In genomic region chr7:138075786-138076185, GRCh38 we compare ENCODE assay signal across 11 cellular contexts. TPM values are rescaled to one million over a fixed set of nuclear protein-coding genes. Genes with fewer than 3 reads are reported as not detected.
DNase-seq lines count a peak whose midpoint lies in the region; ATAC-seq, FAIRE-seq and TF ChIP-seq lines count a peak whose summit lies in the region.
"Not testable (repeated sequence)": the region's sequence is repeated elsewhere in the genome, so short reads cannot be mapped to it uniquely, and the experiment has no call there.
"Had no signal": no experiment of that assay in that cellular context is flagged by ENCODE, and none has a peak within 500 bp of the region (broad histone marks: within the 10 kb centered on the region; RNA-seq: fewer than 3 reads in every experiment).

No MANE protein-coding gene starts in this region.

- H3K9me3 Mint-ChIP-seq in endodermal cell, result peaks cover 45% of the 10 kb centered on the region

- not testable (repeated sequence) for H3K9me3 ChIP-seq in HEK293 (ENCODE audit: control insufficient read depth, insufficient read depth, low read depth, low read length); K562 (replicated peaks; ENCODE audit: control insufficient read depth, insufficient read depth, low read depth, low read length); right lobe of liver
- H3K9me3 ChIP-seq in PC-9 (ENCODE audit: insufficient read depth, low read depth) (peaks cover 18% of the 10 kb centered on the region; the same call in 1 of the 2 replicates), endodermal cell (ENCODE audit: control insufficient read depth, low read length) (peaks cover 36% of the 10 kb centered on the region)

- H3K9me2 ChIP-seq in PC-9 (ENCODE audit: insufficient read depth), result not testable (repeated sequence)

- TF ChIP-seq CTCF in HEK293 (tag by site-specific recombination; IDR thresholded peaks at IDR 0.05); PC-9 (conservative IDR thresholded peaks at IDR 0.05); K562 (IDR thresholded peaks at IDR 0.05 in 2 of 3, conservative IDR thresholded peaks at IDR 0.05 in 1 of 3; ENCODE audit: insufficient read depth in 2 of 3, low read depth in 1 of 3, low read length in 3 of 3); endodermal cell (conservative IDR thresholded peaks at IDR 0.05); right lobe of liver (IDR thresholded peaks at IDR 0.05): not testable (repeated sequence)

- H3K9me1 ChIP-seq in K562 (ENCODE audit: control insufficient read depth, insufficient read depth, low read length), result not testable (repeated sequence)

- FAIRE-seq in K562 (lab: Jason Lieb, UNC), result not testable (repeated sequence)

- H3K79me2 ChIP-seq in PC-9 (ENCODE audit: low read depth); K562 (ENCODE audit: control insufficient read depth, insufficient read depth, low read length): not testable (repeated sequence)

- not testable (repeated sequence) for H3K27me3 Mint-ChIP-seq in endodermal cell (ENCODE audit: insufficient read depth)

- POLR2A ChIA-PET in HEK293 (lab: Yijun Ruan, JAX); PC-9 (lab: Charles Lee; ENCODE audit: unreplicated experiment); K562 (lab: Yijun Ruan, JAX): not testable (repeated sequence)

- H3K27ac Mint-ChIP-seq in endodermal cell, result not testable (repeated sequence)

- TF ChIP-seq EP300 in K562 (IDR thresholded peaks at IDR 0.05; ENCODE audit: low read length), result not testable (repeated sequence)

- BruUV-seq in PC-9 (replicated peaks; lab: Mats Ljungman, UMichigan); K562 (replicated peaks; lab: Mats Ljungman, UMichigan): not testable (repeated sequence)

- TF ChIP-seq RAD21 in K562 (CRISPR knock-in tag; conservative IDR thresholded peaks at IDR 0.05 in 1 of 2, IDR thresholded peaks at IDR 0.05 in 1 of 2), result not testable (repeated sequence)

- not testable (repeated sequence) for DNase-seq in PC-9; K562 (ENCODE audit: extremely low read depth in 1 of 4, low spot score in 3 of 4); endodermal cell; right lobe of liver

- H3K36me3 ChIP-seq in HEK293 (ENCODE audit: control insufficient read depth in 2 of 2, insufficient read depth in 1 of 2, low read length in 2 of 2); PC-9 (ENCODE audit: low read depth); K562 (ENCODE audit: control insufficient read depth, insufficient read depth, low read length); endodermal cell (ENCODE audit: control insufficient read depth, insufficient read depth, low read length); right lobe of liver: not testable (repeated sequence)

- peaks cover 12% of the 10 kb centered on the region for H3K36me3 Mint-ChIP-seq in endodermal cell (ENCODE audit: low read depth)

- H2AFZ ChIP-seq in PC-9; K562 (ENCODE audit: low read depth, low read length): not testable (repeated sequence)

- not testable (repeated sequence) for TF ChIP-seq POLR2A in K562 (conservative IDR thresholded peaks at IDR 0.05); right lobe of liver (IDR thresholded peaks at IDR 0.05)

- not testable (repeated sequence) for H3K4me3 Mint-ChIP-seq in endodermal cell

- not testable (repeated sequence) for H3K4me3 ChIP-seq in HEK293 (ENCODE audit: low read depth, low read length); K562
- 0 out of 2 replicates have a peak overlapping the region, but pooled peaks have one; percentile 2 for H3K4me3 ChIP-seq in PC-9
- peak overlapping the region; percentile 50 for H3K4me3 ChIP-seq in endodermal cell (ENCODE audit: low read length)
- H3K4me3 ChIP-seq in right lobe of liver, result peak overlapping the region in 1 of 3 donors; percentile 66

- 0% methylated on average over 1 of the region's 1 CpG for WGBS in K562 (ENCODE audit: insufficient coverage, low coverage, missing lambda C conversion rate)
- 60 to 90% methylated on average over 1 of the region's 1 CpG for whole genome bisulfite sequencing in endodermal cell (ENCODE audit: insufficient coverage in 1 of 2, insufficient read length in 1 of 2), 2 experiments
- 23% methylated on average over 1 of the region's 1 CpG for WGBS in right lobe of liver (ENCODE audit: insufficient coverage, low coverage, low lambda C conversion rate, missing lambda C conversion rate)

- not testable (repeated sequence) for H3K4me1 ChIP-seq in HEK293 (ENCODE audit: control insufficient read depth, insufficient read depth, low read length); K562 (replicated peaks in 1 of 2; ENCODE audit: control insufficient read depth in 2 of 2, insufficient read depth in 2 of 2, low read length in 2 of 2); endodermal cell (ENCODE audit: control insufficient read depth, insufficient read depth, low read length)
- H3K4me1 ChIP-seq in PC-9 (replicated peaks; ENCODE audit: insufficient read depth) (peaks cover 62% of the 10 kb centered on the region), right lobe of liver (peaks cover 0 to 36% (median 2%) of the 10 kb centered on the region in 4 donors)

- ATAC-seq in K562, right lobe of liver: not testable (repeated sequence)

- intact Hi-C loops in PC-9 (cut with micrococcal nuclease; ENCODE audit: unreplicated experiment), result loop anchor here (10.0 kb wide), 1 partner anchor 171 kb away; no protein-coding TSS in a partner anchor
- intact Hi-C loops in K562 (cut with micrococcal nuclease); right lobe of liver (cut with DNase I): not testable (repeated sequence)

- CTCF ChIA-PET in HEK293 (lab: Yijun Ruan, JAX); PC-9 (lab: Charles Lee); K562 (lab: Yijun Ruan, JAX; ENCODE audit: low intra/inter-chr PET ratio): not testable (repeated sequence)

- peak overlapping the region; percentile 63 for H3K4me2 ChIP-seq in PC-9
- H3K4me2 ChIP-seq in K562 (ENCODE audit: insufficient read depth, low read length), result not testable (repeated sequence)

- H3K9ac ChIP-seq in K562 (ENCODE audit: insufficient read depth in 1 of 2, low read depth in 2 of 2, low read length in 2 of 2); endodermal cell (ENCODE audit: extremely low read depth, low read length, poor library complexity, severe bottlenecking): not testable (repeated sequence)

- peaks cover 44% of the 10 kb centered on the region for H3F3A ChIP-seq in PC-9 (ENCODE audit: insufficient read depth, low read depth)

- H4K20me1 ChIP-seq in PC-9 (ENCODE audit: insufficient read depth); K562 (replicated peaks; ENCODE audit: control insufficient read depth, insufficient read depth, low read length): not testable (repeated sequence)

- not testable (repeated sequence) for H3K27me3 ChIP-seq in PC-9 (ENCODE audit: insufficient read depth, low read depth); K562 (ENCODE audit: control insufficient read depth in 2 of 2, insufficient read depth in 2 of 2, low read length in 2 of 2); endodermal cell (ENCODE audit: control insufficient read depth, insufficient read depth, low read length, poor library complexity, severe bottlenecking); right lobe of liver

- H3K27ac ChIP-seq in HEK293 (ENCODE audit: extremely low read depth, low read depth, low read length); K562 (ENCODE audit: extremely low read depth, low read depth, low read length); endodermal cell (ENCODE audit: low read depth, low read length): not testable (repeated sequence)
- H3K27ac ChIP-seq in PC-9, result peak overlapping the region; percentile 99
- H3K27ac ChIP-seq in right lobe of liver, result peak overlapping the region in 2 of 3 donors; percentile 52 to 77

- not testable (repeated sequence) for H3K4me1 Mint-ChIP-seq in endodermal cell

- in situ Hi-C loops in K562 (cut with MboI), result not testable (repeated sequence)

TF ChIP-seq in HEK293, 187 proteins besides CTCF, POLR2A, EP300 and RAD21:
- peak; percentile 76 for TF ChIP-seq SETDB1 (IDR thresholded peaks at IDR 0.05; ENCODE audit: insufficient read length, low read length)

TF ChIP-seq in K562, 482 proteins besides CTCF, POLR2A, EP300 and RAD21:
- TF ChIP-seq ZNF431 (CRISPR knock-in tag; IDR thresholded peaks at IDR 0.05), result peak; percentile 91
TF ChIP-seq in K562: peak in this region for 1; not testable (repeated sequence) for 481.

RNA-seq across cellular contexts. Expression of gene AKR1D1, which starts 0.5 kb away (rescaled TPM):
- total RNA-seq in PC-9 (2021) (not detected in 2 replicates), K562 (2014; rRNA removed) (not detected in 2 replicates), K562 (2014; rRNA removed; fragmentation: Illumina TruSeq; extraction: Trizol) (not detected in 2 replicates), K562 (2015; rRNA removed; fragmentation: Illumina TruSeq; extraction: Trizol) (not detected in 2 replicates), K562 (2021) (not detected in 2 replicates), endodermal cell (not detected), right lobe of liver (100 to 1,000 TPM in 2 of 6 experiments, 10 to 100 TPM in 4; 43.8 to 332 (median 93.6) TPM)
- not detected in 2 replicates for total RNA-seq in K562 (2011; cell fraction: chromatin; rRNA removed; ENCODE audit: low replicate concordance)
- total RNA-seq in K562 (2011; cell fraction: nucleolus; rRNA removed), result not detected in 2 replicates
- total RNA-seq in K562 (2011; cell fraction: nucleoplasm; rRNA removed), result not detected in 2 replicates
- polyA plus RNA-seq in K562 (2011; rRNA removed) (not detected in 2 replicates), K562 (2014; fragmentation: Illumina TruSeq; extraction: Trizol) (not detected in 2 replicates), K562 (2014; fragmentation: Nextera tagmentation; extraction: Ambion mirVana) (not detected), K562 (2014; rRNA removed) (not detected in 2 replicates)
- polyA plus RNA-seq in K562 (2011; cell fraction: cytosol; rRNA removed), result not detected in 2 replicates
- not detected in 2 replicates for polyA plus RNA-seq in K562 (2011; cell fraction: nucleus; rRNA removed)
- not detected in 2 replicates for polyA plus RNA-seq in K562 (2012)
- not detected in 2 replicates for polyA minus RNA-seq in K562 (2011; rRNA and poly(A)+ RNA removed)
- not detected in 2 replicates for polyA minus RNA-seq in K562 (2011; cell fraction: cytosol; rRNA and poly(A)+ RNA removed)
- polyA minus RNA-seq in K562 (2011; cell fraction: nucleus; rRNA and poly(A)+ RNA removed), result not detected in 2 replicates
- 0.28 TPM for polyA plus RNA-seq in endodermal cell (2013, experiment 1 of 2)
- polyA plus RNA-seq in endodermal cell (2013, experiment 2 of 2), result 0.25 TPM
- total RNA-seq: A673; Calu3; CD4-positive, alpha-beta T cell; CD8-positive, alpha-beta T cell had no signal
- polyA plus RNA-seq: AG04450, BJ had no signal

Comparison
In these comparisons a context has a peak if more than half of its experiments do, and no peak if none do; other contexts are left out.
1. RNA of gene AKR1D1, which starts 0.5 kb away (total RNA-seq): 43.8 to 332 TPM in right lobe of liver; not detected in endodermal cell, not detected in PC-9 and not detected in K562; every median in the first group is over 10 times any median in the second.